In the genomic region with DNA sequence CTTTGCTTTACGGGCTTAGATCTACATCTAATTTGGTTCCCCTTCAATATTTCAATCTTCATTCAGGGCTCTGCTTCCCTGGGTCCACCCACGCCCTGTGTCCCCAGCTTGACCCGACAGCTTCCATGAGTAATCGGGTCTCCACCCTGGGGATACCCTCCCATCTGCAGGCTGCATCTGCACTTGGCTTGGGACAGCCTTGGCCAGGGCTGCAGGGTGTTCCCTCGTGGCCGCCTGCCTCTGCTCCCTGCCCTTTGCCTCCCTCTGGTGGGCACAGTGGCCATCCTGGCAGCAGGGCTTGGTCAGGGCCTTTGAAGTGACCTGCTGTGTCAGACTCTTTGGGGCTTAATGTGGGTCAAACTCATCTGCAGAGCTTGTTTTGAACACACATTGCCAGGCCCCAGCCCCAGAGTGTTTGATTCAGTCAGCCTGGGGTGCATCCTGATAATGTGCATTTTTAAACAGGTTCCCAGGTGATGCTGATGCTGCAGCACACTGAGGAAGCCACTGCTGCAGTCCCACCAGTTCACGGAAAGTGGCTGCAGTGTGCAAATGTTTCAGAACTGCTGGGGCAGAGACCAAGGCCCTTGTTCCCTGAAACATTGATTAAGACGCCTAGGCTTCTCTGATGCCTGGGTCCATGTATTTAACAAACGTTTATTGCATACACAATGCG, we compare ENCODE assay signal across 9 cellular contexts.
A peak's percentile ranks its signal among the peaks of the same experiment; 100 is the strongest.
DNase-seq lines count a peak whose midpoint lies in the region; ATAC-seq and TF ChIP-seq lines count a peak whose summit lies in the region.
"Had no signal": no experiment of that assay in that cellular context is flagged by ENCODE, and none has a peak within 500 bp of the region (broad histone marks: within the 10 kb centered on the region; RNA-seq: fewer than 3 reads in every experiment).

No MANE protein-coding gene starts in this region.

- H3K9me3 ChIP-seq in DOHH2 (ENCODE audit: control insufficient read depth, insufficient read depth, low read length), result peaks cover 5% of the 10 kb centered on the region; the same call in 1 of the 2 replicates
- no peaks in the 10 kb centered on the region for H3K9me3 ChIP-seq in vagina

- TF ChIP-seq CTCF in DOHH2 (IDR thresholded peaks at IDR 0.05; ENCODE audit: low read depth, low read length, poor library complexity, severe bottlenecking) (peak; percentile 33), astrocyte of the spinal cord (IDR thresholded peaks at IDR 0.05; ENCODE audit: low read depth, low read length) (peak; percentile 71), vagina (IDR thresholded peaks at IDR 0.05) (peak in 2 of 3 experiments; percentile 20 to 28)

- no peak overlapping the region for H3K4me2 ChIP-seq in DOHH2 (ENCODE audit: low read length)
- H3K4me2 ChIP-seq: KMS-11 had no signal

- no peaks in the 10 kb centered on the region for H3K9me2 ChIP-seq in DOHH2 (replicated peaks; ENCODE audit: control insufficient read depth, low read length)

- TF ChIP-seq POLR2A in vagina (IDR thresholded peaks at IDR 0.05) (no peak), GM18505 (IDR thresholded peaks at IDR 0.05; ENCODE audit: borderline replicate concordance, extremely low read depth, insufficient read depth, insufficient read length) (no peak)

- DNase-seq in HuH-7.5 (ENCODE audit: low spot score), result peak; percentile 47
- DNase-seq in astrocyte of the spinal cord (ENCODE audit: low read depth, low spot score), result peak; percentile 37
- DNase-seq in kidney glomerular epithelial cell (lab: John Stamatoyannopoulos, UW), result peak; percentile 38
- no peak for DNase-seq in vagina (ENCODE audit: extremely low spot score in 2 of 2)
- DNase-seq in occipital lobe (lab: John Stamatoyannopoulos, UW), result no peak

- H3F3A ChIP-seq in DOHH2 (ENCODE audit: control insufficient read depth, insufficient read depth), result no peaks in the 10 kb centered on the region

- no peak for ATAC-seq in HG02981 (IDR thresholded peaks at IDR 0.05; ENCODE audit: unreplicated experiment)
- no peak for ATAC-seq in GM18505 (IDR thresholded peaks at IDR 0.05; ENCODE audit: unreplicated experiment)

- H3K4me3 ChIP-seq in DOHH2 (ENCODE audit: low read length) (no peak overlapping the region), astrocyte of the spinal cord (ENCODE audit: low read depth, low read length) (no peak overlapping the region), vagina (no peak overlapping the region)

- no peaks in the 10 kb centered on the region for H3K79me2 ChIP-seq in DOHH2 (ENCODE audit: control insufficient read depth, low read length)

- H3K36me3 ChIP-seq in DOHH2 (ENCODE audit: control insufficient read depth, low read length) (no peaks in the 10 kb centered on the region), vagina (no peaks in the 10 kb centered on the region)

- intact Hi-C loops in vagina (cut with DNase I), result loop anchor here (5.0 kb wide), 1 partner anchor 178 kb away; the partner anchor contains the start of gene EGFR

- H4K20me1 ChIP-seq in DOHH2 (ENCODE audit: control insufficient read depth, insufficient read depth, low read depth, low read length), result no peaks in the 10 kb centered on the region

- in situ Hi-C loops in astrocyte of the spinal cord (cut with HindIII; ENCODE audit: low sequenced_read_pairs), result no loop called here

- H3K27ac ChIP-seq in DOHH2 (ENCODE audit: low read depth, low read length), result no peak overlapping the region
- H3K27ac ChIP-seq in vagina, result peak overlapping the region; percentile 64
- H3K27ac ChIP-seq: KMS-11 had no signal

- no peaks in the 10 kb centered on the region for H3K27me3 ChIP-seq in DOHH2 (ENCODE audit: control insufficient read depth, low read length)
- H3K27me3 ChIP-seq in vagina, result no peaks in the 10 kb centered on the region

- H3K4me1 ChIP-seq in DOHH2 (ENCODE audit: control insufficient read depth, low read length), result no peaks in the 10 kb centered on the region
- H3K4me1 ChIP-seq in vagina, result peaks cover 28% of the 10 kb centered on the region

Comparison
In these comparisons a context has a peak if more than half of its experiments do, and no peak if none do; other contexts are left out.
1. DNase-seq: peak in HuH-7.5 (single experiment), astrocyte of the spinal cord (single experiment) and kidney glomerular epithelial cell (single experiment); none in vagina (0 of 2) and occipital lobe (single experiment).
2. Peak in every context shown above with its lines, with median percentiles within 50 percentile points of each other: CTCF ChIP-seq.